Comparison of ENCODE assay signal across 1 cellular context in the genomic region with DNA sequence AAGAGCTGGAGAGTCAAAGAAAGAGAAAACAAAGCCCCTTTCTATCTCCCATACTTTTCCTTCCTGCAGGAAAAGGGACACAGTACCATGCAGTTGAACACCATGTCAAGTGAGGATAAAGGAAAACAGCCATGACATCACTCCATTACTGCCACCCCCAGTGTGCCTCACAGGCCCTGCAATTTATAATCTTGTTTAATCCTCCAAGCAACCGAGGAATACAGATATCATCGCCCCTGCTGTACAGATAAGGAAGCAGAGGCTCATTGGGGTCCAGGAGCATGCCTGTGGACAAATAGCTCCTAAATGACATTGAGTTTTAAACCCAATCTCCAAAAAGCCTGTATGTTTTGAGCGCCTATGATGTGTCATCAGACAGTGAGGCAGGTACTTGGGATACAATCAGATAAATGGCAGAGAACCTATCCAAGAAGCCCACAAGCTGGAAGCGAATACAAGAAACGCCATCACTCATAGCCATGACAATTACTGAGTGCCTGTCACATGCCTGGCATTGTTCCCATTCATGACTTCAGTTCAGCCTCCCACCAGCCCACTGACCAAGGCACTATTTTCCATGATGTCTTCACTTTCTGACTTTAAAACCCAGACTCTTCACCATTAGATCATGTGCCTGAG.
TF ChIP-seq lines count a peak whose summit lies in the region.

No MANE protein-coding gene starts in this region.

TF ChIP-seq in endothelial cell of umbilical vein, 7 proteins besides CTCF, POLR2A, EP300 and RAD21:
- TF ChIP-seq EZH2 (IDR thresholded peaks at IDR 0.05; ENCODE audit: borderline replicate concordance, low read depth, low read length, severe bottlenecking) (no peak), POLR2AphosphoS5 (IDR thresholded peaks at IDR 0.05; ENCODE audit: insufficient read depth, low read depth, low read length) (no peak), MYC (IDR thresholded peaks at IDR 0.05; ENCODE audit: low read depth, low read length) (no peak), FOS (IDR thresholded peaks at IDR 0.05; ENCODE audit: borderline replicate concordance, insufficient read depth, low read length) (no peak), JUN (IDR thresholded peaks at IDR 0.05; ENCODE audit: borderline replicate concordance, insufficient read depth, insufficient read length, low read depth) (no peak), GATA2 (IDR thresholded peaks at IDR 0.05; ENCODE audit: insufficient read depth, insufficient read length, low read depth, low read length) (no peak)
- TF ChIP-seq, protein P1, sequence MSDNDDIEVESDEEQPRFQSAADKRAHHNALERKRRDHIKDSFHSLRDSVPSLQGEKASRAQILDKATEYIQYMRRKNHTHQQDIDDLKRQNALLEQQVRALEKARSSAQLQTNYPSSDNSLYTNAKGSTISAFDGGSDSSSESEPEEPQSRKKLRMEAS (IDR thresholded peaks at IDR 0.05; ENCODE audit: insufficient read depth, insufficient read length): no peak
TF ChIP-seq in endothelial cell of umbilical vein: peak in this region for 0.
